In the genomic region with DNA sequence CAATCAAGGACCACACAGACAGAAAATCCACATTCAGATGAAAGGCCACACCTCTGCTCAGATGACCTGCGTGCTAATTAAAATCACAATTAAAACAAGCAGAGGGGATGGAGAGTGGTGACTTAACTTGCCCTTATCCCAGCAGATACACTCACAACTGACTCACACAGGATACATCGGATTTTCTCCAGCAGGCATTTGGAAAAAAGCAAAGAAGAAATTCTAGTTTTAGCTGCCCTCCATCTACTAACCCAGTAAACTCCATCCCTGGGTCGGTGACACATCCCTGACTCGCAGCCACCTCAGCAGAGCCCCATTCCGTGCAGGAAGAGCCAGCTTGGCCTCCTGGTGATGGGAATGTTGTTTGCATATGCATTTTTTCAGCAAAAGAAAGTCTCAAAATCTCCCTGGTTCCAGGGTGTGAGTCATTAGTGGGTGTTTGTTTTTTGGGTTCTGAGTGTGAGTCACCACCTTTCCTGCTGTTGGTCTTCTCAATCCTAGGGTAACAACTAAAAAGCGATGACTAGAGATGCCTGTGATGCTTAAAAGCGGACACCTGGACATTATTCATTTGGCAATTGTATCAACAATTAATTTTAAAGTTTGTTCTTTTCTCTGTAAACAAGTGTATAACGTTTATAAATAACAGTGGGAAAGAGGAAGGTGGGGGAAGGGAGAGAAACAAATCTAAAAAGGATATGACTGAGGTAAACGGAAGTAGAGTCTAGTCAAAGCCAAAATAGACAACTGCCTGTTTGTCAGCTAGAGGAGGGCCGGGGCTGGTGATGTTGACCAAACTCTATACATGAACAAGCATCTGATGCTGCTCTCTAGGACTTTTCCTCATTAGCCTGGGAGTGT, we compare ENCODE assay signal across 1 cellular context.
A peak's percentile ranks its signal among the peaks of the same experiment; 100 is the strongest.
TF ChIP-seq lines count a peak whose summit lies in the region.

No MANE protein-coding gene starts in this region.

TF ChIP-seq in SK-N-SH, 30 proteins besides CTCF, POLR2A, EP300 and RAD21 (continued from another document):
- TF ChIP-seq, protein P1, sequence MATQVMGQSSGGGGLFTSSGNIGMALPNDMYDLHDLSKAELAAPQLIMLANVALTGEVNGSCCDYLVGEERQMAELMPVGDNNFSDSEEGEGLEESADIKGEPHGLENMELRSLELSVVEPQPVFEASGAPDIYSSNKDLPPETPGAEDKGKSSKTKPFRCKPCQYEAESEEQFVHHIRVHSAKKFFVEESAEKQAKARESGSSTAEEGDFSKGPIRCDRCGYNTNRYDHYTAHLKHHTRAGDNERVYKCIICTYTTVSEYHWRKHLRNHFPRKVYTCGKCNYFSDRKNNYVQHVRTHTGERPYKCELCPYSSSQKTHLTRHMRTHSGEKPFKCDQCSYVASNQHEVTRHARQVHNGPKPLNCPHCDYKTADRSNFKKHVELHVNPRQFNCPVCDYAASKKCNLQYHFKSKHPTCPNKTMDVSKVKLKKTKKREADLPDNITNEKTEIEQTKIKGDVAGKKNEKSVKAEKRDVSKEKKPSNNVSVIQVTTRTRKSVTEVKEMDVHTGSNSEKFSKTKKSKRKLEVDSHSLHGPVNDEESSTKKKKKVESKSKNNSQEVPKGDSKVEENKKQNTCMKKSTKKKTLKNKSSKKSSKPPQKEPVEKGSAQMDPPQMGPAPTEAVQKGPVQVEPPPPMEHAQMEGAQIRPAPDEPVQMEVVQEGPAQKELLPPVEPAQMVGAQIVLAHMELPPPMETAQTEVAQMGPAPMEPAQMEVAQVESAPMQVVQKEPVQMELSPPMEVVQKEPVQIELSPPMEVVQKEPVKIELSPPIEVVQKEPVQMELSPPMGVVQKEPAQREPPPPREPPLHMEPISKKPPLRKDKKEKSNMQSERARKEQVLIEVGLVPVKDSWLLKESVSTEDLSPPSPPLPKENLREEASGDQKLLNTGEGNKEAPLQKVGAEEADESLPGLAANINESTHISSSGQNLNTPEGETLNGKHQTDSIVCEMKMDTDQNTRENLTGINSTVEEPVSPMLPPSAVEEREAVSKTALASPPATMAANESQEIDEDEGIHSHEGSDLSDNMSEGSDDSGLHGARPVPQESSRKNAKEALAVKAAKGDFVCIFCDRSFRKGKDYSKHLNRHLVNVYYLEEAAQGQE (IDR thresholded peaks at IDR 0.05; ENCODE audit: low read depth, low read length): peak; percentile 55; the same call in 1 of the 2 replicates
- TF ChIP-seq FOXM1 (IDR thresholded peaks at IDR 0.05; ENCODE audit: low read depth): peak; percentile 65; the same call in 1 of the 2 replicates
- peak; percentile 61; the same call in 1 of the 2 replicates for TF ChIP-seq POLR2AphosphoS5 (IDR thresholded peaks at IDR 0.05; ENCODE audit: low read depth, low read length)
- TF ChIP-seq, protein P2, sequence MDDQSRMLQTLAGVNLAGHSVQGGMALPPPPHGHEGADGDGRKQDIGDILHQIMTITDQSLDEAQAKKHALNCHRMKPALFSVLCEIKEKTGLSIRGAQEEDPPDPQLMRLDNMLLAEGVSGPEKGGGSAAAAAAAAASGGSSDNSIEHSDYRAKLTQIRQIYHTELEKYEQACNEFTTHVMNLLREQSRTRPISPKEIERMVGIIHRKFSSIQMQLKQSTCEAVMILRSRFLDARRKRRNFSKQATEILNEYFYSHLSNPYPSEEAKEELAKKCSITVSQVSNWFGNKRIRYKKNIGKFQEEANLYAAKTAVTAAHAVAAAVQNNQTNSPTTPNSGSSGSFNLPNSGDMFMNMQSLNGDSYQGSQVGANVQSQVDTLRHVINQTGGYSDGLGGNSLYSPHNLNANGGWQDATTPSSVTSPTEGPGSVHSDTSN (IDR thresholded peaks at IDR 0.05): peak; percentile 67
TF ChIP-seq in SK-N-SH: peak in this region for 14.
